8 cellular contexts compared by ENCODE assay signal in the genomic region with DNA sequence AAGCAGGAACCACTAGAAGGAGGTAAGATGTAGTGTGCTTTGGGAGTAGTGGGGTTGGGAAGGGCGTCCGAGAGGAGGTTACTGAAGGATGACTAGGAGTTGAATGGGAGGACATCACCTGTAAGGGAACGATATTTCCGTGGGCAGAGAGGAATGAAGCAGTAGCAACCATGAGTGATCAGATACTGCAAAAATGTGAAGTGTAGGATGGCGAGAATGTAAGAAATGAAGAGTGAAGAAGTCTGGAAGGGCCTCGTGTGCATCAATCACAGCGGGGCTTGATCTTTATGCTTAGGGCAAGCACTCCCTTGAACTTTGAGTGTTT. TPM values are rescaled to one million over a fixed set of nuclear protein-coding genes. Genes with fewer than 3 reads are reported as not detected.
DNase-seq lines count a peak whose midpoint lies in the region; ATAC-seq, FAIRE-seq and TF ChIP-seq lines count a peak whose summit lies in the region.

No MANE protein-coding gene starts in this region.

- H3K79me2 ChIP-seq in HepG2 (ENCODE audit: insufficient read depth, low read length), result peaks cover 63% of the 10 kb centered on the region

- H3K4me1 ChIP-seq in left ventricle myocardium inferior (peaks cover 23% of the 10 kb centered on the region), adrenal gland (replicated peaks in 1 of 2) (peaks cover 17 to 43% of the 10 kb centered on the region in 2 donors), HepG2 (ENCODE audit: insufficient read depth, low read length) (peaks cover 43% of the 10 kb centered on the region), vagina (peaks cover 47% of the 10 kb centered on the region)

- peak overlapping the region; percentile 67 for H3K27ac ChIP-seq in left ventricle myocardium inferior (replicated peaks)
- peak overlapping the region in 4 of 5 donors; percentile 15 to 86 (median 72) for H3K27ac ChIP-seq in adrenal gland
- H3K27ac ChIP-seq in HepG2 (ENCODE audit: extremely low read length, insufficient read depth, low read length), result peak overlapping the region; percentile 93
- peak overlapping the region; percentile 91 for H3K27ac ChIP-seq in vagina

- ATAC-seq in Right ventricle myocardium inferior, result no peak
- no peak for ATAC-seq in HepG2

- no peak overlapping the region for H2AFZ ChIP-seq in HepG2 (ENCODE audit: low read length)

- in situ Hi-C loops in HepG2 (cut with HindIII; ENCODE audit: extremely low pct_ligation_motif_present, low pct_unique_long_range_greater_than_20kb), result loop anchor here (5.0 kb wide), 1 partner anchor 121 kb away; a partner anchor contains a TSS

- POLR2A ChIA-PET in HepG2 (lab: Yijun Ruan, JAX), result interaction anchor here (0.9 to 1.6 kb wide), 7 partner anchors 15 to 121 kb away, joined by 3 to 7 read pairs (median 4); a partner anchor contains a TSS

- H3K4me3 ChIP-seq in left ventricle myocardium inferior, result peak overlapping the region; percentile 83
- H3K4me3 ChIP-seq in adrenal gland, result peak overlapping the region; percentile 13 to 83 (median 76)
- peak overlapping the region; percentile 77 to 96 (median 78) for H3K4me3 ChIP-seq in HepG2 (replicated peaks in 1 of 3; ENCODE audit: insufficient read depth in 1 of 3, low read depth in 2 of 3, low read length in 3 of 3)
- H3K4me3 ChIP-seq in vagina, result peak overlapping the region; percentile 75 to 89

- no peak for TF ChIP-seq RAD21 in HepG2 (CRISPR knock-in tag; IDR thresholded peaks at IDR 0.05)

- CTCF ChIA-PET in HepG2 (lab: Yijun Ruan, JAX; ENCODE audit: low intra/inter-chr PET ratio, low total read pairs), result no interaction called here

- no peak for TF ChIP-seq CTCF in left ventricle myocardium inferior (IDR thresholded peaks at IDR 0.05; ENCODE audit: borderline replicate concordance)
- no peak for TF ChIP-seq CTCF in adrenal gland (IDR thresholded peaks at IDR 0.05)
- TF ChIP-seq CTCF in HepG2 (CRISPR knock-in tag; IDR thresholded peaks at IDR 0.05), result no peak
- no peak for TF ChIP-seq CTCF in vagina (IDR thresholded peaks at IDR 0.05)

- no TSS peak for BruUV-seq in HepG2 (replicated peaks; lab: Mats Ljungman, UMichigan)

- H3K4me2 ChIP-seq in HepG2 (ENCODE audit: low read depth, low read length), result peak overlapping the region; percentile 88

- intact Hi-C loops in left ventricle myocardium inferior (cut with micrococcal nuclease) (loop anchor here (10.0 kb wide), 1 partner anchor 123 kb away; a partner anchor contains a TSS), Right ventricle myocardium inferior (cut with DNase I) (no loop called here), adrenal gland (cut with DNase I) (loop anchor here (10.0 kb wide), 1 partner anchor 123 kb away; a partner anchor contains a TSS), HepG2 (cut with micrococcal nuclease; ENCODE audit: unreplicated experiment) (loop anchor here (5.0 kb wide), 3 partner anchors 71 to 216 kb away; a partner anchor contains a TSS), vagina (cut with DNase I) (loop anchor here (10.0 kb wide), 2 partner anchors 123 to 203 kb away; a partner anchor contains a TSS)

- no peaks in the 10 kb centered on the region for H3K27me3 ChIP-seq in left ventricle myocardium inferior (ENCODE audit: low read depth)
- H3K27me3 ChIP-seq in adrenal gland, result no peaks in the 10 kb centered on the region
- peaks cover 0 to 5% of the 10 kb centered on the region in 2 experiments; a peak in 1 of 5 replicates for H3K27me3 ChIP-seq in HepG2 (ENCODE audit: control insufficient read depth in 1 of 2, insufficient read depth in 2 of 2, low read length in 2 of 2)
- H3K27me3 ChIP-seq in vagina, result no peaks in the 10 kb centered on the region

- H3K9ac ChIP-seq in HepG2 (ENCODE audit: insufficient read depth, low read depth, low read length), result peak overlapping the region; percentile 96

- no peak for TF ChIP-seq EP300 in HepG2 (IDR thresholded peaks at IDR 0.05; ENCODE audit: low read depth in 2 of 2, low read length in 2 of 2)
- no peak for TF ChIP-seq EP300 in HepG2 (CRISPR knock-in tag; IDR thresholded peaks at IDR 0.05; ENCODE audit: borderline replicate concordance)

- H4K20me1 ChIP-seq in HepG2 (ENCODE audit: insufficient read depth, low read length), result peaks cover 44% of the 10 kb centered on the region

- DNase-seq in left ventricle myocardium inferior, result no peak
- DNase-seq in Right ventricle myocardium inferior (ENCODE audit: missing footprints), result no peak
- no peak for DNase-seq in adrenal gland
- no peak for DNase-seq in HepG2 (ENCODE audit: low spot score)
- DNase-seq in vagina (ENCODE audit: extremely low spot score in 2 of 2), result no peak
- no peak for DNase-seq in GM19240 (ENCODE audit: insufficient read length, low spot score)
- DNase-seq in activated CD8-positive, alpha-beta memory T cell treated with anti-CD3 and anti-CD28 coated beads for 24 hours, result no peak
- no peak for DNase-seq in SHP77 (lab: John Stamatoyannopoulos, UW)

- TF ChIP-seq POLR2A in adrenal gland (IDR thresholded peaks at IDR 0.05) (no peak), HepG2 (IDR thresholded peaks at IDR 0.05; ENCODE audit: insufficient read depth in 1 of 2, low read depth in 2 of 2, low read length in 2 of 2) (no peak), vagina (IDR thresholded peaks at IDR 0.05) (no peak)

- no peaks in the 10 kb centered on the region for H3K36me3 ChIP-seq in left ventricle myocardium inferior
- no peaks in the 10 kb centered on the region for H3K36me3 ChIP-seq in adrenal gland (replicated peaks in 1 of 2)
- peaks cover 0 to 19% of the 10 kb centered on the region in 2 experiments; a peak in 2 of 5 replicates for H3K36me3 ChIP-seq in HepG2 (replicated peaks in 1 of 2; ENCODE audit: control insufficient read depth in 1 of 2, insufficient read depth in 2 of 2, low read length in 2 of 2)
- no peaks in the 10 kb centered on the region for H3K36me3 ChIP-seq in vagina

- no peak for FAIRE-seq in HepG2 (lab: Jason Lieb, UNC)

- WGBS in adrenal gland, 4 donors, result 0 to 3% (median 1%) methylated on average over 7 of the region's 7 CpGs
- WGBS in HepG2 (ENCODE audit: low lambda C conversion rate), result 0% methylated on average over 7 of the region's 7 CpGs

- H3K9me3 ChIP-seq in left ventricle myocardium inferior (replicated peaks) (no peaks in the 10 kb centered on the region), adrenal gland (replicated peaks in 1 of 3) (no peaks in the 10 kb centered on the region), HepG2 (ENCODE audit: low read length) (no peaks in the 10 kb centered on the region), vagina (no peaks in the 10 kb centered on the region)

RNA-seq across cellular contexts. Expression of a gene that starts 0.6 kb away (rescaled TPM):
- total RNA-seq in left ventricle myocardium inferior, result 7.3 TPM
- 8.5 TPM for total RNA-seq in Right ventricle myocardium inferior
- total RNA-seq in adrenal gland, result 100 to 1,000 TPM in 2 of 8 donors, 10 to 100 TPM in 6; 41.9 to 663 (median 56.6) TPM
- polyA plus RNA-seq in adrenal gland, result 1,000 to 10,000 TPM in 1 of 3 donors, 10 to 100 TPM in 1, 1 to 10 TPM in 1; 9.3 to 1,372 (median 42.9) TPM
- total RNA-seq in HepG2 (2016; rRNA removed; fragmentation: Illumina TruSeq; extraction: Trizol), result 135 and 216 TPM in 2 replicates
- total RNA-seq in HepG2 (2016; cell fraction: cytosol; rRNA removed; fragmentation: Illumina TruSeq; extraction: Trizol; ENCODE audit: low read depth), result 56.7 and 57.3 TPM in 2 replicates
- total RNA-seq in HepG2 (2016; cell fraction: insoluble cytoplasmic fraction; rRNA removed; fragmentation: Illumina TruSeq; extraction: Trizol), result 150 and 216 TPM in 2 replicates
- 135 and 158 TPM in 2 replicates for total RNA-seq in HepG2 (2016; cell fraction: membrane; rRNA removed; fragmentation: Illumina TruSeq; extraction: Trizol)
- 178 and 218 TPM in 2 replicates for total RNA-seq in HepG2 (2016; cell fraction: nucleus; rRNA removed; fragmentation: Illumina TruSeq; extraction: Trizol)
- polyA plus RNA-seq in HepG2 (2011; rRNA removed), result 98.1 and 138 TPM in 2 replicates
- 48.1 and 138 TPM in 2 replicates for polyA plus RNA-seq in HepG2 (2011; cell fraction: cytosol; rRNA removed)
- 17.9 and 54.3 TPM in 2 replicates for polyA plus RNA-seq in HepG2 (2011; cell fraction: nucleus; rRNA removed)
- polyA plus RNA-seq in HepG2 (2012), result 175 and 202 TPM in 2 replicates
- polyA plus RNA-seq in HepG2 (2016; cell fraction: cytosol; fragmentation: Illumina TruSeq; extraction: Trizol; ENCODE audit: low read depth), result 23.5 and 27.9 TPM in 2 replicates
- polyA plus RNA-seq in HepG2 (2016; cell fraction: insoluble cytoplasmic fraction; fragmentation: Illumina TruSeq; extraction: Trizol; ENCODE audit: low read depth), result 109 and 119 TPM in 2 replicates
- polyA plus RNA-seq in HepG2 (2016; cell fraction: membrane; fragmentation: Illumina TruSeq; extraction: Trizol; ENCODE audit: low read depth), result 58.7 and 63.0 TPM in 2 replicates
- polyA plus RNA-seq in HepG2 (2016; cell fraction: nucleus; fragmentation: Illumina TruSeq; extraction: Trizol; ENCODE audit: insufficient read depth, low read depth), result 234 and 249 TPM in 2 replicates
- 11.4 and 32.9 TPM in 2 replicates for polyA minus RNA-seq in HepG2 (2011; rRNA and poly(A)+ RNA removed; ENCODE audit: low replicate concordance)
- polyA minus RNA-seq in HepG2 (2011; cell fraction: cytosol; rRNA and poly(A)+ RNA removed), result 61.6 and 109 TPM in 2 replicates
- polyA minus RNA-seq in HepG2 (2011; cell fraction: nucleus; rRNA and poly(A)+ RNA removed), result 48.5 and 106 TPM in 2 replicates
- total RNA-seq in vagina, result 43.5 TPM

RNA-seq across cellular contexts. Expression of a gene that starts 50.7 kb away (rescaled TPM):
- total RNA-seq in left ventricle myocardium inferior (43.2 TPM), Right ventricle myocardium inferior (56.2 TPM), adrenal gland (100 to 1,000 TPM in 4 of 8 donors, 10 to 100 TPM in 4; 24.8 to 159 (median 117) TPM), HepG2 (2016; rRNA removed; fragmentation: Illumina TruSeq; extraction: Trizol) (94.9 and 268 TPM in 2 replicates), vagina (103 TPM)
- polyA plus RNA-seq in adrenal gland (100 to 1,000 TPM in 1 of 3 donors, 10 to 100 TPM in 2; 40.2 to 152 (median 46.6) TPM), HepG2 (2011; rRNA removed) (852 and 1,053 TPM in 2 replicates)
- total RNA-seq in HepG2 (2016; cell fraction: cytosol; rRNA removed; fragmentation: Illumina TruSeq; extraction: Trizol; ENCODE audit: low read depth), result 17.2 and 19.0 TPM in 2 replicates
- 102 and 257 TPM in 2 replicates for total RNA-seq in HepG2 (2016; cell fraction: insoluble cytoplasmic fraction; rRNA removed; fragmentation: Illumina TruSeq; extraction: Trizol)
- total RNA-seq in HepG2 (2016; cell fraction: membrane; rRNA removed; fragmentation: Illumina TruSeq; extraction: Trizol), result 37.6 and 40.7 TPM in 2 replicates
- total RNA-seq in HepG2 (2016; cell fraction: nucleus; rRNA removed; fragmentation: Illumina TruSeq; extraction: Trizol), result 175 and 228 TPM in 2 replicates
- 598 and 914 TPM in 2 replicates for polyA plus RNA-seq in HepG2 (2011; cell fraction: cytosol; rRNA removed)
- polyA plus RNA-seq in HepG2 (2011; cell fraction: nucleus; rRNA removed), result 191 and 279 TPM in 2 replicates
- polyA plus RNA-seq in HepG2 (2012), result 606 and 622 TPM in 2 replicates
- 16.7 and 17.9 TPM in 2 replicates for polyA plus RNA-seq in HepG2 (2016; cell fraction: cytosol; fragmentation: Illumina TruSeq; extraction: Trizol; ENCODE audit: low read depth)
- polyA plus RNA-seq in HepG2 (2016; cell fraction: insoluble cytoplasmic fraction; fragmentation: Illumina TruSeq; extraction: Trizol; ENCODE audit: low read depth), result 101 and 110 TPM in 2 replicates
- polyA plus RNA-seq in HepG2 (2016; cell fraction: membrane; fragmentation: Illumina TruSeq; extraction: Trizol; ENCODE audit: low read depth), result 27.8 and 29.5 TPM in 2 replicates
- polyA plus RNA-seq in HepG2 (2016; cell fraction: nucleus; fragmentation: Illumina TruSeq; extraction: Trizol; ENCODE audit: insufficient read depth, low read depth), result 265 and 300 TPM in 2 replicates
- polyA minus RNA-seq in HepG2 (2011; rRNA and poly(A)+ RNA removed; ENCODE audit: low replicate concordance), result 2.0 and 450 TPM in 2 replicates
- 399 and 680 TPM in 2 replicates for polyA minus RNA-seq in HepG2 (2011; cell fraction: cytosol; rRNA and poly(A)+ RNA removed)
- polyA minus RNA-seq in HepG2 (2011; cell fraction: nucleus; rRNA and poly(A)+ RNA removed), result 122 and 224 TPM in 2 replicates
